20 cellular contexts compared by ENCODE assay signal in genomic region chr14:53766106-53766505, GRCh38.
"Had no signal": no experiment of that assay in that cellular context is flagged by ENCODE, and none has a peak within 500 bp of the region (broad histone marks: within the 10 kb centered on the region; RNA-seq: fewer than 3 reads in every experiment).

No MANE protein-coding gene starts in this region.

- DNase-seq: dermis blood vessel endothelial cell; effector memory CD4-positive, alpha-beta T cell; hypothalamus; immature natural killer cell; islet precursor cell; kidney glomerular epithelial cell; mesenchymal stem cell; midbrain; naive thymus-derived CD4-positive, alpha-beta T cell; right cardiac atrium; sigmoid colon; stimulated activated CD4-positive, alpha-beta T cell treated with anti-CD3 and anti-CD28 coated beads, Interleukin-2, amount 100 ng/mL, for 24 hours; stimulated activated CD4-positive, alpha-beta T cell treated with anti-CD3 and anti-CD28 coated beads, Interleukin-4, amount 100 ng/mL, for 24 hours; stimulated activated naive CD8-positive, alpha-beta T cell treated with anti-CD3 and anti-CD28 coated beads, Interleukin-15, Interleukin-2, amounts not matched to agents 100 U/mL and 50 U/mL, for 24 hours; substantia nigra; testis; tibial artery had no signal

- ATAC-seq: naive thymus-derived CD4-positive, alpha-beta T cell; right cardiac atrium; stimulated activated memory B cell treated with anti-CD40 and anti-IgM and Interleukin-4, amounts not matched to agents 10 μg/mL and 1 μg/mL and 100 μg/mL, for 72 hours; stimulated activated naive CD8-positive, alpha-beta T cell treated with anti-CD3 and anti-CD28 coated beads, Interleukin-15, Interleukin-2, amounts not matched to agents 100 U/mL and 50 U/mL, for 24 hours had no signal

- H3K4me3 ChIP-seq: coronary artery, neural progenitor cell, sigmoid colon, testis, tibial artery had no signal
